Comparison of ENCODE assay signal across 19 cellular contexts in genomic region chr19:19154768-19155494, GRCh38. TPM values are rescaled to one million over a fixed set of nuclear protein-coding genes. Genes with fewer than 3 reads are reported as not detected.
"Had no signal": no experiment of that assay in that cellular context is flagged by ENCODE, and none has a peak within 500 bp of the region (broad histone marks: within the 10 kb centered on the region; RNA-seq: fewer than 3 reads in every experiment).

No MANE protein-coding gene starts in this region.

- H3K9me3 Mint-ChIP-seq: activated CD4-positive, alpha-beta memory T cell treated with anti-CD3 and anti-CD28 coated beads, Interleukin-2, amount 10 ng/mL, durations not matched to agents 7 days and 5 days; activated T-cell treated with anti-CD3 and anti-CD28 coated beads, Interleukin-2, amount 50 U/mL, for 4 hours; nephron had no signal

- H3K36me3 ChIP-seq: colonic mucosa had no signal

- H3K27me3 ChIP-seq: body of pancreas, colonic mucosa, esophagus muscularis mucosa, hepatocyte, left lung, sigmoid colon, spleen had no signal

- H3K4me1 ChIP-seq: body of pancreas, colonic mucosa, esophagus muscularis mucosa, left lung, psoas muscle, sigmoid colon had no signal

- H3K4me1 Mint-ChIP-seq: activated CD4-positive, alpha-beta memory T cell treated with anti-CD3 and anti-CD28 coated beads, Interleukin-2, amount 10 ng/mL, durations not matched to agents 7 days and 5 days; activated CD4-positive, alpha-beta T cell treated with anti-CD3 and anti-CD28 coated beads for 36 hours; nephron had no signal

- H3K4me3 ChIP-seq: body of pancreas, colonic mucosa, esophagus muscularis mucosa, hepatocyte, left lung, psoas muscle, sigmoid colon, spleen had no signal

- H3K79me2 ChIP-seq: hepatocyte had no signal

- DNase-seq: activated CD4-positive, alpha-beta memory T cell treated with anti-CD3 and anti-CD28 coated beads, Interleukin-2, amount 10 ng/mL, durations not matched to agents 7 days and 5 days; activated CD4-positive, alpha-beta T cell treated with anti-CD3 and anti-CD28 coated beads for 36 hours; activated effector memory CD4-positive, alpha-beta T cell treated with Interleukin-2 at 50 U/mL for 16 hours; activated T-cell treated with anti-CD3 and anti-CD28 coated beads, Interleukin-2, amount 50 U/mL, for 4 hours; amygdala; body of pancreas; caudate nucleus; colonic mucosa; kidney; left lung; mesendoderm; psoas muscle; sigmoid colon; spleen had no signal

- H2AFZ ChIP-seq: hepatocyte had no signal

- H3K27me3 Mint-ChIP-seq: activated CD4-positive, alpha-beta memory T cell treated with anti-CD3 and anti-CD28 coated beads, Interleukin-2, amount 10 ng/mL, durations not matched to agents 7 days and 5 days; activated CD4-positive, alpha-beta T cell treated with anti-CD3 and anti-CD28 coated beads for 36 hours; activated naive CD8-positive, alpha-beta T cell had no signal

- H3K9me3 ChIP-seq: body of pancreas, colonic mucosa, esophagus muscularis mucosa, left lung, psoas muscle, sigmoid colon had no signal

- H3K27ac ChIP-seq: body of pancreas, colonic mucosa, esophagus muscularis mucosa, hepatocyte, left lung, psoas muscle, sigmoid colon had no signal

- FAIRE-seq: endometrium, kidney had no signal

- H3K27ac Mint-ChIP-seq: activated CD4-positive, alpha-beta memory T cell treated with anti-CD3 and anti-CD28 coated beads, Interleukin-2, amount 10 ng/mL, durations not matched to agents 7 days and 5 days; activated CD4-positive, alpha-beta T cell treated with anti-CD3 and anti-CD28 coated beads for 36 hours; activated naive CD8-positive, alpha-beta T cell; nephron had no signal

- H3K4me3 Mint-ChIP-seq: activated CD4-positive, alpha-beta memory T cell treated with anti-CD3 and anti-CD28 coated beads, Interleukin-2, amount 10 ng/mL, durations not matched to agents 7 days and 5 days; activated CD4-positive, alpha-beta T cell treated with anti-CD3 and anti-CD28 coated beads for 36 hours; activated naive CD8-positive, alpha-beta T cell; activated T-cell treated with anti-CD3 and anti-CD28 coated beads, Interleukin-2, amount 50 U/mL, for 4 hours; nephron had no signal

- ATAC-seq: activated CD4-positive, alpha-beta T cell treated with anti-CD3 and anti-CD28 coated beads for 36 hours; activated T-cell treated with anti-CD3 and anti-CD28 coated beads, Interleukin-2, amount 50 U/mL, for 4 hours; body of pancreas; left lung had no signal

- H3K4me2 ChIP-seq: hepatocyte had no signal

RNA-seq across cellular contexts. Expression of gene MEF2B, which starts 15.1 kb away (rescaled TPM):
- total RNA-seq: body of pancreas, esophagus muscularis mucosa, sigmoid colon had no signal
